ENCODE assay signal across 13 cellular contexts in the genomic region with DNA sequence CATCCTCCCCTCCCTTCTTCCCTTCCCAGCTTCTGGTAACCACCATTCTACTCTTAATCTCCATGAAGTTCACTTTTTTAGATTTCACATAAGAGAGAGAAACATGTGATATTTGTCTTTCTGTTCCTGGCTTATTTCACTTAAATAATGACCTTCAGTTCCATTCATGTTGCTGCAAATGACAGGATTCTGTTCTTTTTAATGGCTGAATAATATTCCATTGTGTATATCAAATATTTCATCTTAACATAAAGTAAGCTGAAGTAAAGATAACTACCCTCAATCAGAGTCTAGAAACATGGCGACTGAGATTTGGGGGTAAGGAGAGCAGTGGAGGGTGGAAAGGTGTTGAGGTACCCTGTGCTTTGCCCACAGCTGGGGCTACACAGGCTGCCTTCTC.
DNase-seq lines count a peak whose midpoint lies in the region; ATAC-seq lines count a peak whose summit lies in the region.
"Had no signal": no experiment of that assay in that cellular context is flagged by ENCODE, and none has a peak within 500 bp of the region (broad histone marks: within the 10 kb centered on the region; RNA-seq: fewer than 3 reads in every experiment).

No MANE protein-coding gene starts in this region.

- no peaks in the 10 kb centered on the region for H3K79me1 ChIP-seq in mesendoderm (ENCODE audit: low read length)

- no peak for ATAC-seq in activated naive CD4-positive, alpha-beta T cell treated with anti-CD3 and anti-CD28 coated beads, Interleukin-2, amount 50 U/mL, for 72 hours
- ATAC-seq in activated CD8-positive, alpha-beta T cell treated with anti-CD3 and anti-CD28 coated beads, Interleukin-2, amount 10 ng/mL, durations not matched to agents 7 days and 5 days, result no peak

- H3K27ac Mint-ChIP-seq in activated naive CD4-positive, alpha-beta T cell treated with anti-CD3 and anti-CD28 coated beads, Interleukin-2, amount 50 U/mL, for 72 hours, result peak overlapping the region; percentile 90 to 98
- H3K27ac Mint-ChIP-seq in activated CD8-positive, alpha-beta T cell treated with anti-CD3 and anti-CD28 coated beads, Interleukin-2, amount 10 ng/mL, durations not matched to agents 7 days and 5 days, result peak overlapping the region; percentile 93

- no peak overlapping the region for H2BK15ac ChIP-seq in mesendoderm (replicated peaks; ENCODE audit: low read depth)

- CTCF ChIA-PET in activated CD8-positive, alpha-beta T cell treated with anti-CD3 and anti-CD28 coated beads, Interleukin-2, amount 10 ng/mL, durations not matched to agents 7 days and 5 days (lab: Charles Lee), result interaction anchor here (0.9 to 3.8 kb wide), 5 partner anchors 10 to 424 kb away, joined by 3 to 49 read pairs (median 5); a partner anchor contains a TSS

- H4K5ac ChIP-seq in mesendoderm (ENCODE audit: low read length), result no peak overlapping the region

- H3K4me1 Mint-ChIP-seq in activated CD8-positive, alpha-beta T cell treated with anti-CD3 and anti-CD28 coated beads, Interleukin-2, amount 10 ng/mL, durations not matched to agents 7 days and 5 days (ENCODE audit: low read depth), result peaks cover 85% of the 10 kb centered on the region

- no peak overlapping the region for H2BK5ac ChIP-seq in mesendoderm (ENCODE audit: low read length)

- H3K27me3 Mint-ChIP-seq in activated CD8-positive, alpha-beta T cell treated with anti-CD3 and anti-CD28 coated beads, Interleukin-2, amount 10 ng/mL, durations not matched to agents 7 days and 5 days (ENCODE audit: low read depth), result no peaks in the 10 kb centered on the region

- H4K8ac ChIP-seq in mesendoderm (ENCODE audit: low read depth, low read length), result no peak overlapping the region

- H3K9ac ChIP-seq in mesendoderm (ENCODE audit: low read length), result no peak overlapping the region

- no peaks in the 10 kb centered on the region for H3K36me3 ChIP-seq in mesendoderm (ENCODE audit: control insufficient read depth, insufficient read depth, low read length)
- H3K36me3 ChIP-seq: BLaER1 treated with 17β-estradiol and CSF1 and Interleukin-3, amounts not matched to agents 10 nM and 100 nM had no signal

- no peak overlapping the region for H3K23ac ChIP-seq in mesendoderm (ENCODE audit: low read length)

- no peak for DNase-seq in activated naive CD4-positive, alpha-beta T cell treated with anti-CD3 and anti-CD28 coated beads, Interleukin-2, amount 50 U/mL, for 72 hours (ENCODE audit: low spot score in 2 of 2)
- DNase-seq in activated naive CD4-positive, alpha-beta T cell treated with Interleukin-2 at 50 U/mL for 16 hours, result no peak
- DNase-seq in activated CD8-positive, alpha-beta T cell treated with anti-CD3 and anti-CD28 coated beads, Interleukin-2, amount 10 ng/mL, durations not matched to agents 7 days and 5 days, result no peak
- DNase-seq in mesendoderm (no peak), SHP77 treated with DMSO at 0.1 percent for 48 hours (lab: John Stamatoyannopoulos, UW) (no peak), DMS53 treated with DMSO at 0.1 percent for 48 hours (lab: John Stamatoyannopoulos, UW; ENCODE audit: unreplicated experiment) (no peak), DMS 273 treated with DMSO at 0.1 percent for 48 hours (lab: John Stamatoyannopoulos, UW) (no peak)
- DNase-seq: activated T-cell treated with anti-CD3 and anti-CD28 coated beads, Interleukin-2, amount 50 U/mL, for 4 hours; NCI-H1930; NCI-H226; NCI-H774; occipital lobe had no signal

- peaks cover 8 to 13% of the 10 kb centered on the region in 2 donors for H3K36me3 Mint-ChIP-seq in activated naive CD4-positive, alpha-beta T cell treated with anti-CD3 and anti-CD28 coated beads, Interleukin-2, amount 50 U/mL, for 72 hours
- peaks cover 15% of the 10 kb centered on the region for H3K36me3 Mint-ChIP-seq in activated CD8-positive, alpha-beta T cell treated with anti-CD3 and anti-CD28 coated beads, Interleukin-2, amount 10 ng/mL, durations not matched to agents 7 days and 5 days (ENCODE audit: low read depth)

- no peak overlapping the region for H3K4ac ChIP-seq in mesendoderm (ENCODE audit: low read depth, low read length)

- peaks cover 0 to 9% of the 10 kb centered on the region in 2 donors for H3K9me3 Mint-ChIP-seq in activated naive CD4-positive, alpha-beta T cell treated with anti-CD3 and anti-CD28 coated beads, Interleukin-2, amount 50 U/mL, for 72 hours
- H3K9me3 Mint-ChIP-seq in activated CD8-positive, alpha-beta T cell treated with anti-CD3 and anti-CD28 coated beads, Interleukin-2, amount 10 ng/mL, durations not matched to agents 7 days and 5 days (ENCODE audit: insufficient read depth), result no peaks in the 10 kb centered on the region
- H3K9me3 Mint-ChIP-seq: activated T-cell treated with anti-CD3 and anti-CD28 coated beads, Interleukin-2, amount 50 U/mL, for 4 hours had no signal

- H3K4me3 ChIP-seq in mesendoderm (ENCODE audit: low read length), result no peak overlapping the region
- H3K4me3 ChIP-seq: BLaER1 treated with 17β-estradiol and CSF1 and Interleukin-3, amounts not matched to agents 10 nM and 100 nM had no signal

- no peak overlapping the region for H3K4me2 ChIP-seq in mesendoderm (ENCODE audit: low read length)

- H3K79me2 ChIP-seq in mesendoderm (ENCODE audit: control insufficient read depth, insufficient read depth, low read length), result no peaks in the 10 kb centered on the region

- H3K56ac ChIP-seq in mesendoderm (ENCODE audit: low read length), result no peak overlapping the region

- POLR2A ChIA-PET in activated CD8-positive, alpha-beta T cell treated with anti-CD3 and anti-CD28 coated beads, Interleukin-2, amount 10 ng/mL, durations not matched to agents 7 days and 5 days (lab: Charles Lee), result interaction anchor here (0.8 to 2.4 kb wide), 4 partner anchors 8 to 34 kb away, joined by 3 to 18 read pairs (median 3); no protein-coding TSS in a partner anchor

- H3K4me3 Mint-ChIP-seq in activated CD8-positive, alpha-beta T cell treated with anti-CD3 and anti-CD28 coated beads, Interleukin-2, amount 10 ng/mL, durations not matched to agents 7 days and 5 days, result no peak overlapping the region

- no CpG with 5 or more reads among the region's 1 CpG for WGBS in mesendoderm (ENCODE audit: extremely low coverage, insufficient coverage, low lambda C conversion rate)

- no peaks in the 10 kb centered on the region for H3K27me3 ChIP-seq in mesendoderm (ENCODE audit: insufficient read depth, low read length, poor library complexity)
- H3K27me3 ChIP-seq: BLaER1 treated with 17β-estradiol and CSF1 and Interleukin-3, amounts not matched to agents 10 nM and 100 nM had no signal

- H3K27ac ChIP-seq in mesendoderm (ENCODE audit: low read depth, low read length), result no peak overlapping the region
- H3K27ac ChIP-seq: BLaER1 treated with 17β-estradiol and CSF1 and Interleukin-3, amounts not matched to agents 10 nM and 100 nM had no signal

- H3K18ac ChIP-seq in mesendoderm (ENCODE audit: low read length), result peak overlapping the region; percentile 2

- no peak overlapping the region for H2BK120ac ChIP-seq in mesendoderm (ENCODE audit: low read depth, low read length)

- H3K4me1 ChIP-seq in mesendoderm (ENCODE audit: control insufficient read depth, low read depth, low read length), result peaks cover 5% of the 10 kb centered on the region

- H2AK5ac ChIP-seq in mesendoderm (ENCODE audit: low read length), result no peak overlapping the region
